ENCODE assay signal across 1 cellular context in the genomic region with DNA sequence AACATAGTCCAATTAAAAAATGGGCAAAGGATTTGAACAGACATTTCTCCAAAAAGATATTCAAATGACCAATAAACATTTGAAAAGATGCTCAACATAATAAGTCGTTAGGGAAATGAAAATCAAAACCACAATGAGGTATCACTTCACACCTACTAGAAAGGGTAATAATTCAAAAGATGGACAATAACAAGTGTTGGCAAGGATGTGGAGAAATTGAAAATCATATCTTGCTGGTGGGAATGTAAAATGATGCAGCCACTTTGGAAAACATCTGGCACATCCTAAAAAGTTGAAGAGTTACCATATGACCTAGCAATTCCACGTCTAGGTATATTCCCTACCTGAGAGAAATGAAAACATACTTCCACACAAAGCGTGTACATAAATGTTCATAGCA.
TF ChIP-seq lines count a peak whose summit lies in the region.

No MANE protein-coding gene starts in this region.

TF ChIP-seq in HepG2, 621 proteins besides CTCF, POLR2A, EP300 and RAD21:
- TF ChIP-seq ZBTB7B (CRISPR knock-in tag; IDR thresholded peaks at IDR 0.05) (no peak), ZNF7 (CRISPR knock-in tag; IDR thresholded peaks at IDR 0.05) (peak; percentile 59), ZSCAN22 (CRISPR knock-in tag; IDR thresholded peaks at IDR 0.05) (no peak), ZNF251 (CRISPR knock-in tag; IDR thresholded peaks at IDR 0.05) (no peak)
